ENCODE assay signal across 1 cellular context in genomic region chr1:65440915-65441314, GRCh38.
TF ChIP-seq lines count a peak whose summit lies in the region.

No MANE protein-coding gene starts in this region.

TF ChIP-seq in SK-N-SH treated with all-trans-retinoic acid at 6 μM for 48 hours, 23 proteins besides CTCF, POLR2A, EP300 and RAD21 (continued from another document):
- TF ChIP-seq BACH2 (CRISPR knock-in tag; IDR thresholded peaks at IDR 0.05; ENCODE audit: borderline replicate concordance) (no peak), CREB5 (CRISPR knock-in tag; IDR thresholded peaks at IDR 0.05; ENCODE audit: low read depth) (no peak), ZFP3 (CRISPR knock-in tag; IDR thresholded peaks at IDR 0.05) (no peak), TSHZ2 (CRISPR knock-in tag; IDR thresholded peaks at IDR 0.05) (no peak), PATZ1 (CRISPR knock-in tag; IDR thresholded peaks at IDR 0.05; ENCODE audit: borderline replicate concordance) (no peak), PPARA (CRISPR knock-in tag; IDR thresholded peaks at IDR 0.05; ENCODE audit: borderline replicate concordance) (no peak), TCF4 (CRISPR knock-in tag; IDR thresholded peaks at IDR 0.05; ENCODE audit: borderline replicate concordance) (no peak), SNAI2 (CRISPR knock-in tag; IDR thresholded peaks at IDR 0.05) (no peak), ESRRG (CRISPR knock-in tag; IDR thresholded peaks at IDR 0.05) (no peak), ARNTL (CRISPR knock-in tag; IDR thresholded peaks at IDR 0.05; ENCODE audit: borderline replicate concordance, low read depth) (no peak)
